In the genomic region with DNA sequence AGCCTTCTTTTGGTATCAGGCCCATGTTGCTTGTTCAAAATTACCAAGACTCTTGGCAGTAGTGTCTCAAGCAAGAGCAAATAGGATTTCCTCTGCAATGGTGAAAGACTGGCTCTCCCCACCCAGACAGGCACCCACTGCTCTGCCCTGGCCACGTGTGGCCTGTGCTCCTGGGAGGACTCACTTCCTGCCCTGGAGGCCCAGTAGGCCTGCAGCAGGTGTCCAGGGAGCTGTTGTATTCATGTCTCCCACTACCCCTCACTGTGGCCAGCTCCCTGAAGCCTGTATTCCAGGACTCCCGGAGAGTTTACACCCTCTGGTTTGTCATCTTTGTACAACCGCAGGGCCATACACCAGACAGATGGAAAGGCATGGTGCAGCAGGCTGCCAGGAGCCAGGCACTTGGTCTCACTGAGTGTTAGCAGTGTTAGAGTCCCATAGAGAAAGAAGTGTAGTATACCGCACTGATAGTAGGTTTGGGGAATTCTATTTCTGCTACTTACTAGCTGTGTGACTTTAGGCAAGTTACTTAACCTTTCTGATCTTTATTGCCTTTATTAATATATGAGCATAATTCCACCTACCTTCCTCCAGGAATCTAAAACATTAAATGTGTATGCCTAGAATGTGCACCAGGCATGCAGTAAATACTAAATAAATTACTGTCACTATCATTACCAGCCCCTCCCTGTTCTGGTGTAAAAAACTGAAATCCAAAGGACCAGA, we compare ENCODE assay signal across 18 cellular contexts.
A peak's percentile ranks its signal among the peaks of the same experiment; 100 is the strongest.
DNase-seq lines count a peak whose midpoint lies in the region; ATAC-seq and TF ChIP-seq lines count a peak whose summit lies in the region.
"Had no signal": no experiment of that assay in that cellular context is flagged by ENCODE, and none has a peak within 500 bp of the region (broad histone marks: within the 10 kb centered on the region; RNA-seq: fewer than 3 reads in every experiment).

No MANE protein-coding gene starts in this region.

- H3K9ac ChIP-seq in neuronal stem cell (ENCODE audit: low read depth, low read length, poor library complexity), result no peak overlapping the region

- H2BK12ac ChIP-seq in neuronal stem cell (ENCODE audit: low read length), result no peak overlapping the region

- no peak overlapping the region for H3K23ac ChIP-seq in neuronal stem cell (ENCODE audit: low read depth, low read length, poor library complexity)

- CTCF ChIA-PET in activated CD8-positive, alpha-beta T cell treated with anti-CD3 and anti-CD28 coated beads for 36 hours (lab: Charles Lee), result interaction anchor here (1.3 kb wide), 1 partner anchor 17 kb away, joined by 3 read pairs; no protein-coding TSS in a partner anchor

- peaks cover 18% of the 10 kb centered on the region for H3K36me3 Mint-ChIP-seq in activated T-helper 17 cell treated with anti-CD3 and anti-CD28 coated beads, Interleukin-2, amount 50 U/mL, for 72 hours (ENCODE audit: low read depth)
- no peaks in the 10 kb centered on the region for H3K36me3 Mint-ChIP-seq in activated CD8-positive, alpha-beta T cell treated with anti-CD3 and anti-CD28 coated beads for 36 hours (ENCODE audit: low read depth)

- H3K14ac ChIP-seq in neuronal stem cell (ENCODE audit: low read length), result no peak overlapping the region

- WGBS in neuronal stem cell (ENCODE audit: extremely low coverage in 2 of 2, insufficient read length in 2 of 2, insufficient replicate concordance in 1 of 2), 2 donors, result no CpG with 5 or more reads among the region's 4 CpGs

- intact Hi-C loops in left ventricle myocardium inferior (cut with micrococcal nuclease), result no loop called here
- intact Hi-C loops in activated CD8-positive, alpha-beta T cell treated with anti-CD3 and anti-CD28 coated beads for 36 hours (cut with micrococcal nuclease), result no loop called here

- POLR2A ChIA-PET in activated CD8-positive, alpha-beta T cell treated with anti-CD3 and anti-CD28 coated beads for 36 hours (lab: Charles Lee), result no interaction called here

- H3K4me3 ChIP-seq in left ventricle myocardium inferior (no peak overlapping the region), neuronal stem cell (ENCODE audit: low read length in 2 of 2) (no peak overlapping the region)
- H3K4me3 ChIP-seq: hepatocyte, ovary, stomach, transverse colon had no signal

- no peak for ATAC-seq in activated T-helper 17 cell treated with anti-CD3 and anti-CD28 coated beads, Interleukin-2, amount 50 U/mL, for 72 hours (replicated peaks)
- ATAC-seq in GM18868 (IDR thresholded peaks at IDR 0.05; ENCODE audit: unreplicated experiment), result no peak
- ATAC-seq in activated CD8-positive, alpha-beta T cell treated with anti-CD3 and anti-CD28 coated beads for 36 hours, result no peak
- ATAC-seq in HG02642 (IDR thresholded peaks at IDR 0.05; ENCODE audit: poor library complexity, unreplicated experiment), result no peak
- ATAC-seq: T-helper 17 cell had no signal

- H3K79me1 ChIP-seq in neuronal stem cell (ENCODE audit: low read depth, low read length), result no peaks in the 10 kb centered on the region

- TF ChIP-seq CTCF in left ventricle myocardium inferior (IDR thresholded peaks at IDR 0.05; ENCODE audit: borderline replicate concordance), result no peak
- no peak for TF ChIP-seq CTCF in activated CD8-positive, alpha-beta T cell treated with anti-CD3 and anti-CD28 coated beads for 36 hours (IDR thresholded peaks at IDR 0.05)

- no peaks in the 10 kb centered on the region for H3K27me3 Mint-ChIP-seq in activated T-helper 17 cell treated with anti-CD3 and anti-CD28 coated beads, Interleukin-2, amount 50 U/mL, for 72 hours
- H3K27me3 Mint-ChIP-seq in activated CD8-positive, alpha-beta T cell treated with anti-CD3 and anti-CD28 coated beads for 36 hours, result no peaks in the 10 kb centered on the region
- H3K27me3 Mint-ChIP-seq: brain, T-helper 17 cell had no signal

- peaks cover 21% of the 10 kb centered on the region for H3K36me3 ChIP-seq in left ventricle myocardium inferior
- peaks cover 0 to 38% of the 10 kb centered on the region in 2 donors for H3K36me3 ChIP-seq in neuronal stem cell (replicated peaks in 1 of 2; ENCODE audit: control insufficient read depth in 2 of 2, insufficient read depth in 2 of 2, low read length in 2 of 2)
- H3K36me3 ChIP-seq: ovary had no signal

- H3K4me2 ChIP-seq in neuronal stem cell (ENCODE audit: insufficient read depth, low read length, poor library complexity, severe bottlenecking), result no peak overlapping the region
- H3K4me2 ChIP-seq: hepatocyte had no signal

- no peaks in the 10 kb centered on the region for H3K9me3 Mint-ChIP-seq in activated T-helper 17 cell treated with anti-CD3 and anti-CD28 coated beads, Interleukin-2, amount 50 U/mL, for 72 hours
- H3K9me3 Mint-ChIP-seq in activated CD8-positive, alpha-beta T cell treated with anti-CD3 and anti-CD28 coated beads for 36 hours, result no peaks in the 10 kb centered on the region
- H3K9me3 Mint-ChIP-seq: brain had no signal

- H2BK5ac ChIP-seq in neuronal stem cell (ENCODE audit: low read length), result no peak overlapping the region

- no peak overlapping the region for H3K4me3 Mint-ChIP-seq in activated T-helper 17 cell treated with anti-CD3 and anti-CD28 coated beads, Interleukin-2, amount 50 U/mL, for 72 hours
- no peak overlapping the region for H3K4me3 Mint-ChIP-seq in activated CD8-positive, alpha-beta T cell treated with anti-CD3 and anti-CD28 coated beads for 36 hours
- H3K4me3 Mint-ChIP-seq: T-helper 17 cell had no signal

- H3K18ac ChIP-seq in neuronal stem cell (ENCODE audit: low read length), result peak overlapping the region; percentile 93

- peak overlapping the region; percentile 16 for H4K91ac ChIP-seq in neuronal stem cell (ENCODE audit: low read depth, low read length, poor library complexity)

- no peak overlapping the region for H2BK15ac ChIP-seq in neuronal stem cell (ENCODE audit: low read length)

- H3K9me3 ChIP-seq in left ventricle myocardium inferior (replicated peaks) (no peaks in the 10 kb centered on the region), neuronal stem cell (replicated peaks in 1 of 2; ENCODE audit: control insufficient read depth in 2 of 2, insufficient read depth in 1 of 2, low read depth in 1 of 2, low read length in 2 of 2) (no peaks in the 10 kb centered on the region)
- H3K9me3 ChIP-seq: ovary, stomach, transverse colon had no signal

- H3K4me1 ChIP-seq in left ventricle myocardium inferior (peaks cover 37% of the 10 kb centered on the region), neuronal stem cell (ENCODE audit: control insufficient read depth in 2 of 2, insufficient read depth in 1 of 2, low read depth in 1 of 2, low read length in 2 of 2) (peaks cover 3 to 11% of the 10 kb centered on the region in 2 donors)
- H3K4me1 ChIP-seq: transverse colon had no signal

- no peak overlapping the region for H3K4ac ChIP-seq in neuronal stem cell (ENCODE audit: low read length)

- no peak overlapping the region for H2AFZ ChIP-seq in neuronal stem cell (ENCODE audit: low read length)
- H2AFZ ChIP-seq: hepatocyte had no signal

- DNase-seq in NCI-H146 (lab: John Stamatoyannopoulos, UW) (peak; percentile 11), NCI-H146 treated with DMSO at 0.1 percent for 48 hours (lab: John Stamatoyannopoulos, UW; ENCODE audit: unreplicated experiment) (no peak), left ventricle myocardium inferior (no peak), neuronal stem cell (ENCODE audit: low spot score) (no peak)
- no peak for DNase-seq in activated CD8-positive, alpha-beta T cell treated with anti-CD3 and anti-CD28 coated beads for 36 hours
- DNase-seq: activated CD4-positive, alpha-beta T cell treated with anti-CD3 and anti-CD28 coated beads for 48 hours; activated effector memory CD4-positive, alpha-beta T cell treated with Interleukin-2 at 50 U/mL for 16 hours; NCI-H1105 treated with DMSO at 0.1 percent for 48 hours; ovary; stomach; T-helper 17 cell; transverse colon had no signal

- H2BK120ac ChIP-seq in neuronal stem cell (ENCODE audit: low read depth, low read length), result no peak overlapping the region

- no peak overlapping the region for H4K8ac ChIP-seq in neuronal stem cell (ENCODE audit: low read depth, low read length)

- H3K27me3 ChIP-seq in left ventricle myocardium inferior (ENCODE audit: low read depth) (no peaks in the 10 kb centered on the region), neuronal stem cell (ENCODE audit: control insufficient read depth in 3 of 3, insufficient read depth in 3 of 3, low read depth in 1 of 3, low read length in 3 of 3) (no peaks in the 10 kb centered on the region)
- H3K27me3 ChIP-seq: hepatocyte, ovary, stomach, transverse colon had no signal

- H3K4me1 Mint-ChIP-seq in activated T-helper 17 cell treated with anti-CD3 and anti-CD28 coated beads, Interleukin-2, amount 50 U/mL, for 72 hours, result no peaks in the 10 kb centered on the region
- H3K4me1 Mint-ChIP-seq in activated CD8-positive, alpha-beta T cell treated with anti-CD3 and anti-CD28 coated beads for 36 hours (ENCODE audit: low read depth), result no peaks in the 10 kb centered on the region

- peak overlapping the region; percentile 76 for H3K27ac Mint-ChIP-seq in activated T-helper 17 cell treated with anti-CD3 and anti-CD28 coated beads, Interleukin-2, amount 50 U/mL, for 72 hours
- H3K27ac Mint-ChIP-seq in activated CD8-positive, alpha-beta T cell treated with anti-CD3 and anti-CD28 coated beads for 36 hours, result no peak overlapping the region
- H3K27ac Mint-ChIP-seq: T-helper 17 cell had no signal

- H2AK5ac ChIP-seq in neuronal stem cell (ENCODE audit: low read depth, low read length), result peak overlapping the region; percentile 8

- H3K27ac ChIP-seq in left ventricle myocardium inferior (replicated peaks) (peak overlapping the region; percentile 14), neuronal stem cell (replicated peaks; ENCODE audit: low read length) (peak overlapping the region; percentile 72)
- H3K27ac ChIP-seq: 22Rv1, hepatocyte, ovary, stomach, transverse colon had no signal
